ENCODE assay signal across 13 cellular contexts in genomic region chr17:14038206-14038605, GRCh38. TPM values are rescaled to one million over a fixed set of nuclear protein-coding genes. Genes with fewer than 3 reads are reported as not detected.
A peak's percentile ranks its signal among the peaks of the same experiment; 100 is the strongest.
DNase-seq lines count a peak whose midpoint lies in the region; ATAC-seq and TF ChIP-seq lines count a peak whose summit lies in the region.
"Had no signal": no experiment of that assay in that cellular context is flagged by ENCODE, and none has a peak within 500 bp of the region (broad histone marks: within the 10 kb centered on the region; RNA-seq: fewer than 3 reads in every experiment).

No MANE protein-coding gene starts in this region.

- peaks cover 20% of the 10 kb centered on the region for H3K4me1 Mint-ChIP-seq in HFFc6 (ENCODE audit: low read depth)

- DNase-seq in NCI-H2029 (lab: John Stamatoyannopoulos, UW) (peak; percentile 6), NCI-H2029 treated with DMSO at 0.1 percent for 48 hours (lab: John Stamatoyannopoulos, UW) (no peak), HFFc6 (peak; percentile 60), astrocyte of the spinal cord (ENCODE audit: low read depth, low spot score) (peak; percentile 66), myocyte (ENCODE audit: low read depth) (peak; percentile 38), HT-29 (ENCODE audit: low spot score) (no peak)
- DNase-seq: 8988T; activated T-cell treated with anti-CD3 and anti-CD28 coated beads, Interleukin-2, amount 50 U/mL, for 72 hours; DMS79; SW 1271; tibial artery had no signal

- H3K4me3 ChIP-seq in astrocyte of the spinal cord (ENCODE audit: low read depth, low read length): no peak overlapping the region
- H3K4me3 ChIP-seq: tibial artery had no signal

- H3K27ac Mint-ChIP-seq in HFFc6: no peak overlapping the region

- H3K27me3 Mint-ChIP-seq in HFFc6 (ENCODE audit: insufficient read depth): no peaks in the 10 kb centered on the region

- H3K4me3 Mint-ChIP-seq in HFFc6: no peak overlapping the region
- H3K4me3 Mint-ChIP-seq: activated T-cell treated with anti-CD3 and anti-CD28 coated beads, Interleukin-2, amount 50 U/mL, for 72 hours had no signal

- ATAC-seq in HG03354 (IDR thresholded peaks at IDR 0.05; ENCODE audit: poor library complexity, severe bottlenecking, unreplicated experiment): no peak
- no peak for ATAC-seq in GM19324 (IDR thresholded peaks at IDR 0.05; ENCODE audit: low FRiP score, unreplicated experiment)

- H3K36me3 Mint-ChIP-seq in HFFc6 (ENCODE audit: low read depth): peaks cover 28% of the 10 kb centered on the region

- H3K9me3 Mint-ChIP-seq in HFFc6: no peaks in the 10 kb centered on the region

- in situ Hi-C loops in astrocyte of the spinal cord (cut with HindIII; ENCODE audit: low sequenced_read_pairs): no loop called here

- TF ChIP-seq CTCF in HFFc6 (IDR thresholded peaks at IDR 0.05) (no peak), astrocyte of the spinal cord (IDR thresholded peaks at IDR 0.05; ENCODE audit: low read depth, low read length) (no peak)

RNA-seq across cellular contexts. Expression of gene COX10, which starts 31.1 kb away (rescaled TPM):
- total RNA-seq in HFFc6 (2021; fragmentation: NEBNext Ultra II Directional; extraction: Animal tissue kit (Norgen Biotek cat#: 25700)): 10 to 100 TPM; 12.2 to 16.2 (median 14.8) TPM
- total RNA-seq in myocyte: 25.8 and 31.1 TPM in 2 replicates
- 8.9 TPM for polyA plus RNA-seq in myocyte (2012)
- total RNA-seq in HT-29 (2014; rRNA removed; shearing (Covaris generic)): 10.8 and 13.3 TPM in 2 replicates

Comparison
In these comparisons a context has a peak if more than half of its experiments do, and no peak if none do; other contexts are left out.
1. DNase-seq: peak in NCI-H2029 (single experiment), HFFc6 (single experiment), astrocyte of the spinal cord (single experiment) and myocyte (single experiment); none in NCI-H2029 treated with DMSO at 0.1 percent for 48 hours (single experiment) and HT-29 (single experiment).